In the genomic region with DNA sequence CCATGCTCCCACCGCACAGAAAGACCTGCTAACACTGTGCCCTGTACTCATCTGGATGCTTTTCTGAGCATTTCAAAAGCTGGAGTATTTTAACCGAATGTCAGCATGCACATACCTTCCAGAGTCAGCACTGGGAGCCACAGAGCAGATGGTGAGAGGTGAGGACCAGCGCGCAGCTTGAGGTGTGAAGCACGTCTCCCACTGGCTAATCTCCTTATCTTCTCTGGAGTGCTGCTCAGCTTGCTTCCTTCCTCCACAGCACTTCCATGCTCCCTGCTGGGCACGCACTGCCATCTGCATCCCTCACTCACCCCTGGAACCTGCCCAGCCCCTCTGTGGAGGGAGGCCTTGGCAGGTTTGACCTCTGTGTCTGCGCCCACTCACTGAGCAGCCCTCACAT, we compare ENCODE assay signal across 12 cellular contexts. TPM values are rescaled to one million over a fixed set of nuclear protein-coding genes. Genes with fewer than 3 reads are reported as not detected.
DNase-seq lines count a peak whose midpoint lies in the region; ATAC-seq and TF ChIP-seq lines count a peak whose summit lies in the region.
"Had no signal": no experiment of that assay in that cellular context is flagged by ENCODE, and none has a peak within 500 bp of the region (broad histone marks: within the 10 kb centered on the region; RNA-seq: fewer than 3 reads in every experiment).

A gene (minus strand): TSS at position 186 of the 400 bp plus-strand sequence. CDS start 6,716 bp downstream, outside the sequence.

- no TSS peak for BruUV-seq in OCI-LY7 (replicated peaks; lab: Mats Ljungman, UMichigan)

- no peaks in the 10 kb centered on the region for H3K9me3 ChIP-seq in OCI-LY7 (ENCODE audit: low read length)
- H3K9me3 ChIP-seq in esophagus muscularis mucosa, result no peaks in the 10 kb centered on the region

- intact Hi-C loops in OCI-LY7 (cut with micrococcal nuclease; ENCODE audit: unreplicated experiment) (no loop called here), esophagus muscularis mucosa (cut with DNase I) (no loop called here)

- H4K20me1 ChIP-seq in OCI-LY7 (ENCODE audit: insufficient read depth, low read length), result no peaks in the 10 kb centered on the region

- 82% methylated on average over 7 of the region's 7 CpGs for WGBS in esophagus muscularis mucosa

- TF ChIP-seq EP300 in esophagus muscularis mucosa (IDR thresholded peaks at IDR 0.05), result no peak

- no peaks in the 10 kb centered on the region for H3K9me2 ChIP-seq in OCI-LY7 (ENCODE audit: insufficient read depth, low read length)

- DNase-seq in DMS 273 (lab: John Stamatoyannopoulos, UW; ENCODE audit: unreplicated experiment), result peak; percentile 82
- no peak for DNase-seq in OCI-LY7 (ENCODE audit: low spot score)
- peak; percentile 60 for DNase-seq in esophagus muscularis mucosa (ENCODE audit: extremely low spot score)
- DNase-seq in omental fat pad (ENCODE audit: low spot score), result no peak
- DNase-seq in NCI-H2196 treated with DMSO at 0.1 percent for 48 hours (lab: John Stamatoyannopoulos, UW; ENCODE audit: unreplicated experiment), result no peak
- no peak for DNase-seq in amniotic stem cell (lab: John Stamatoyannopoulos, UW)
- DNase-seq: effector memory CD4-positive, alpha-beta T cell; NCI-H1105 treated with DMSO at 0.1 percent for 48 hours had no signal

- CTCF ChIA-PET in OCI-LY7 (lab: Charles Lee; ENCODE audit: unreplicated experiment), result no interaction called here

- ATAC-seq in omental fat pad (ENCODE audit: low FRiP score) (no peak), GM21447 (IDR thresholded peaks at IDR 0.05; ENCODE audit: unreplicated experiment) (no peak), HG02970 (IDR thresholded peaks at IDR 0.05; ENCODE audit: low FRiP score, unreplicated experiment) (no peak)
- ATAC-seq: activated CD4-positive, CD25-positive, alpha-beta regulatory T cell treated with anti-CD3 and anti-CD28 coated beads, Interleukin-2, amount 50 U/mL, for 24 hours had no signal

- no peak within 1 kb of the TSS for H3K27ac ChIP-seq in OCI-LY7 (ENCODE audit: low read depth, low read length, poor library complexity, severe bottlenecking)
- no peak within 1 kb of the TSS for H3K27ac ChIP-seq in esophagus muscularis mucosa (replicated peaks in 1 of 4)
- H3K27ac ChIP-seq: parathyroid adenoma had no signal

- no peak within 1 kb of the TSS for H2AFZ ChIP-seq in OCI-LY7 (ENCODE audit: low read length)
- H2AFZ ChIP-seq: parathyroid adenoma had no signal

- no peak for TF ChIP-seq POLR2A in esophagus muscularis mucosa (IDR thresholded peaks at IDR 0.05; ENCODE audit: low read depth)

- no peak within 1 kb of the TSS for H3K4me2 ChIP-seq in OCI-LY7 (ENCODE audit: low read length)

- no peaks in the 10 kb centered on the region for H3K4me1 ChIP-seq in OCI-LY7 (ENCODE audit: insufficient read depth, low read length, poor library complexity, severe bottlenecking)
- H3K4me1 ChIP-seq in esophagus muscularis mucosa, result no peaks in the 10 kb centered on the region
- H3K4me1 ChIP-seq: parathyroid adenoma had no signal

- TF ChIP-seq CTCF in OCI-LY7 (conservative IDR thresholded peaks at IDR 0.05; ENCODE audit: low read length), result no peak
- no peak for TF ChIP-seq CTCF in esophagus muscularis mucosa (IDR thresholded peaks at IDR 0.05)
- no peak for TF ChIP-seq CTCF in omental fat pad (IDR thresholded peaks at IDR 0.05)

- H3K27me3 ChIP-seq in esophagus muscularis mucosa, result no peaks in the 10 kb centered on the region

- no peaks in the 10 kb centered on the region for H3K79me2 ChIP-seq in OCI-LY7 (ENCODE audit: insufficient read depth, low read depth, low read length)
- H3K79me2 ChIP-seq: parathyroid adenoma had no signal

- POLR2A ChIA-PET in OCI-LY7 (lab: Charles Lee), result interaction anchor here (0.7 kb wide), 1 partner anchor 1345 kb away, joined by 3 read pairs; no protein-coding TSS in a partner anchor

- H3K36me3 ChIP-seq in OCI-LY7 (ENCODE audit: insufficient read depth, low read length) (no peaks in the 10 kb centered on the region), esophagus muscularis mucosa (peaks cover 0 to 3% (median 2%) of the 10 kb centered on the region in 4 donors)

- H3K4me3 ChIP-seq in OCI-LY7 (ENCODE audit: low read depth, low read length, poor library complexity, severe bottlenecking) (no peak within 1 kb of the TSS), esophagus muscularis mucosa (no peak within 1 kb of the TSS)

RNA-seq across cellular contexts. Expression of the gene that starts here (rescaled TPM):
- 53.9 and 56.3 TPM in 2 replicates for total RNA-seq in OCI-LY7 (2014; rRNA removed; shearing (Covaris generic))
- total RNA-seq in OCI-LY7 (2022) (49.0 and 60.3 TPM in 2 replicates), esophagus muscularis mucosa (10 to 100 TPM; 26.7 to 50.1 (median 36.2) TPM), omental fat pad (10 to 100 TPM; 17.2 to 27.1 (median 19.3) TPM)

Comparison
In these comparisons a context has a peak if more than half of its experiments do, and no peak if none do; other contexts are left out.
1. DNase-seq: peak in DMS 273 (single experiment) and esophagus muscularis mucosa (single experiment); none in OCI-LY7 (single experiment), omental fat pad (single experiment), NCI-H2196 treated with DMSO at 0.1 percent for 48 hours (single experiment) and amniotic stem cell (single experiment).